Comparison of ENCODE assay signal across 23 cellular contexts in genomic region chr14:26855051-26855753, GRCh38.
DNase-seq lines count a peak whose midpoint lies in the region; ATAC-seq, FAIRE-seq and TF ChIP-seq lines count a peak whose summit lies in the region.
"Had no signal": no experiment of that assay in that cellular context is flagged by ENCODE, and none has a peak within 500 bp of the region (broad histone marks: within the 10 kb centered on the region; RNA-seq: fewer than 3 reads in every experiment).

No MANE protein-coding gene starts in this region.

- no peak overlapping the region for H3K4me3 ChIP-seq in AG10803 (ENCODE audit: low read length)
- H3K4me3 ChIP-seq: ovary had no signal

- DNase-seq in AG10803 (ENCODE audit: low read depth) = peak; percentile 55
- DNase-seq in NCI-H226 = peak; percentile 39
- peak; percentile 53 for DNase-seq in fibroblast of peridontal ligament (ENCODE audit: extremely low read depth)
- no peak for DNase-seq in omental fat pad (ENCODE audit: low spot score)
- no peak for DNase-seq in LoVo (ENCODE audit: low spot score)
- no peak for DNase-seq in putamen (ENCODE audit: low spot score)
- no peak for DNase-seq in NCI-H1436 treated with DMSO at 0.1 percent for 48 hours (lab: John Stamatoyannopoulos, UW)
- no peak for DNase-seq in GM12892 (ENCODE audit: insufficient read length)
- DNase-seq: activated CD8-positive, alpha-beta memory T cell treated with anti-CD3 and anti-CD28 coated beads for 24 hours; activated naive CD4-positive, alpha-beta T cell treated with Interleukin-2 at 50 U/mL for 16 hours; activated T-cell treated with anti-CD3 and anti-CD28 coated beads, Interleukin-2, amount 50 U/mL, for 24 hours; head of caudate nucleus; KBM-7; left cardiac atrium; MV-4-11; naive thymus-derived CD8-positive, alpha-beta T cell; NCI-H1694 treated with DMSO at 0.1 percent for 48 hours; NCI-H748 treated with DMSO at 0.1 percent for 48 hours; ovary; SHP77; substantia nigra had no signal

- ATAC-seq in omental fat pad (ENCODE audit: low FRiP score) = peak; percentile 83
- ATAC-seq: naive thymus-derived CD8-positive, alpha-beta T cell had no signal

- no peak for TF ChIP-seq POLR2A in GM12892 (IDR thresholded peaks at IDR 0.05; ENCODE audit: low read depth, low read length)

- TF ChIP-seq CTCF in AG10803 (conservative IDR thresholded peaks at IDR 0.05; ENCODE audit: low read length) (no peak), omental fat pad (IDR thresholded peaks at IDR 0.05) (no peak)

- no peak for FAIRE-seq in GM12892 (lab: Jason Lieb, UNC)
- FAIRE-seq: D721Med, H1 had no signal

Comparison
In these comparisons a context has a peak if more than half of its experiments do, and no peak if none do; other contexts are left out.
1. DNase-seq: peak in AG10803 (single experiment), NCI-H226 (single experiment) and fibroblast of peridontal ligament (single experiment); none in omental fat pad (single experiment), LoVo (single experiment), putamen (single experiment), NCI-H1436 treated with DMSO at 0.1 percent for 48 hours (single experiment) and GM12892 (single experiment).